Comparison of ENCODE assay signal across 21 cellular contexts in the genomic region with DNA sequence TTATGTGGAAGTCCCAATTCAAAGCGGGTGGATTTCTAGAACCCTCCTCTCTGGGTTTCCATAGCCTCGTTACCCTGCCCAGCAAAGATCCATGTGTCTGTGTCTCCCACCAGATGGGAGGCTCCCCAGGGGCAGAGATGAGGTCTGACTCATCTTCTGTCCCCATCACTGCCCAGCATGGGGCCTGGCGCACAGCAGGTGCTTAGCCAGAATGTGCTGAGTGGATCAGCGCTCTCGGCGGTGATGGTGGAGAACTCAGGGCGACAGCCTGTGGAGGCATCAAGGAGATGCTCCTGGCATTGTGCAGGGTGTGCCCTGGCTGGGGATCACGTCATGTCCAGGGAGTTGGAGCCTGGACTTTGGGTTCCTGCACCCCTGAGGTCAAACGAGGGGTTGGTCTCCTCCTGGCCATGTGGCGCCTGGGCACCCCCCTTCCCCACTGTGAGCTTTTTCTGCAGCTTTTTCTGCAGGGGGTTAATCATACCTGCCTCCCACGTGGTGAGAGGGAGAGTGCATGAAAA. TPM values are rescaled to one million over a fixed set of nuclear protein-coding genes. Genes with fewer than 3 reads are reported as not detected.
"Had no signal": no experiment of that assay in that cellular context is flagged by ENCODE, and none has a peak within 500 bp of the region (broad histone marks: within the 10 kb centered on the region; RNA-seq: fewer than 3 reads in every experiment).

No MANE protein-coding gene starts in this region.

- FAIRE-seq: islet of Langerhans had no signal

- H3K4me3 ChIP-seq: breast epithelium, esophagus squamous epithelium, left lung, psoas muscle, sigmoid colon, suprapubic skin had no signal

- DNase-seq: activated CD4-positive, alpha-beta T cell treated with anti-CD3 and anti-CD28 coated beads, Interleukin-2, amount 50 U/mL, for 48 hours; activated CD8-positive, alpha-beta memory T cell treated with anti-CD3 and anti-CD28 coated beads, Interleukin-2, amount 50 U/mL, for 4 hours; activated naive CD4-positive, alpha-beta T cell; esophagus squamous epithelium; foreskin fibroblast; natural killer cell; nucleus accumbens; psoas muscle; sigmoid colon; stimulated activated CD4-positive, alpha-beta T cell treated with anti-CD3 and anti-CD28 coated beads, Interleukin-12 subunit alpha, Interleukin-12 subunit beta, amount 100 ng/mL, for 4 hours; stimulated activated naive CD4-positive, alpha-beta T cell treated with Interleukin-2 at 50 U/mL for 16 hours had no signal

- H3K9me3 ChIP-seq: breast epithelium, esophagus squamous epithelium, left lung, psoas muscle, sigmoid colon, suprapubic skin had no signal

- H3K27ac ChIP-seq: breast epithelium, esophagus squamous epithelium, left lung, psoas muscle, sigmoid colon, suprapubic skin had no signal

- H3K36me3 ChIP-seq: breast epithelium, esophagus squamous epithelium, left lung, sigmoid colon, suprapubic skin had no signal

- ATAC-seq: activated CD4-positive, CD25-positive, alpha-beta regulatory T cell treated with anti-CD3 and anti-CD28 coated beads, Interleukin-2, amount 50 U/mL, for 24 hours; left lung; natural killer cell; psoas muscle had no signal

- H3K4me1 ChIP-seq: breast epithelium, esophagus squamous epithelium, left lung, psoas muscle, sigmoid colon, suprapubic skin had no signal

RNA-seq across cellular contexts. Expression of a gene that starts 46.1 kb away (rescaled TPM):
- total RNA-seq: aorta; breast epithelium; chondrocyte; esophagus squamous epithelium; left lung; mucosa of gallbladder; natural killer cell; psoas muscle; sigmoid colon; suprapubic skin; T-helper 2 cell treated with Interferon-gamma antibody and Interleukin-4, amounts not matched to agents 100 ng/mL and 5 ng/mL, for 36 hours; urinary bladder had no signal
- polyA plus RNA-seq: aorta, psoas muscle, sigmoid colon, urinary bladder had no signal

RNA-seq across cellular contexts. Expression of a gene that starts 56.5 kb away (rescaled TPM):
- total RNA-seq: chondrocyte; natural killer cell; T-helper 2 cell treated with Interferon-gamma antibody and Interleukin-4, amounts not matched to agents 100 ng/mL and 5 ng/mL, for 36 hours had no signal
